In genomic region chr12:28603801-28604200, GRCh38 we compare ENCODE assay signal across 22 cellular contexts.
"Had no signal": no experiment of that assay in that cellular context is flagged by ENCODE, and none has a peak within 500 bp of the region (broad histone marks: within the 10 kb centered on the region; RNA-seq: fewer than 3 reads in every experiment).

No MANE protein-coding gene starts in this region.

- H3K36me3 ChIP-seq: MG63, SJSA1 had no signal

- H3K4me2 ChIP-seq: SK-N-SH had no signal

- H3K27me3 ChIP-seq: MG63, SJSA1 had no signal

- H3K4me1 ChIP-seq: SJSA1 had no signal

- FAIRE-seq: RCC 7860 had no signal

- H3K9ac ChIP-seq: SK-N-SH had no signal

- H3K9me3 ChIP-seq: SJSA1, SK-N-SH had no signal

- H3K27ac ChIP-seq: SJSA1 had no signal

- H3K4me3 ChIP-seq: MG63, SJSA1 had no signal

- DNase-seq: KBM-7, MG63, NCI-H1092, NCI-H1105 treated with DMSO at 0.1 percent for 48 hours, NCI-H1417 treated with DMSO at 0.1 percent for 48 hours, NCI-H187, NCI-H2029, NCI-H2081 treated with DMSO at 0.1 percent for 48 hours, NCI-H2171, NCI-H226, NCI-H446, NCI-H510A, NCI-H524 treated with DMSO at 0.1 percent for 48 hours, NCI-H69, NCI-H774, Right ventricle myocardium superior, RPMI8226, SIG-M5, SK-N-SH, SW 1271 had no signal
